ENCODE assay signal across 20 cellular contexts in the genomic region with DNA sequence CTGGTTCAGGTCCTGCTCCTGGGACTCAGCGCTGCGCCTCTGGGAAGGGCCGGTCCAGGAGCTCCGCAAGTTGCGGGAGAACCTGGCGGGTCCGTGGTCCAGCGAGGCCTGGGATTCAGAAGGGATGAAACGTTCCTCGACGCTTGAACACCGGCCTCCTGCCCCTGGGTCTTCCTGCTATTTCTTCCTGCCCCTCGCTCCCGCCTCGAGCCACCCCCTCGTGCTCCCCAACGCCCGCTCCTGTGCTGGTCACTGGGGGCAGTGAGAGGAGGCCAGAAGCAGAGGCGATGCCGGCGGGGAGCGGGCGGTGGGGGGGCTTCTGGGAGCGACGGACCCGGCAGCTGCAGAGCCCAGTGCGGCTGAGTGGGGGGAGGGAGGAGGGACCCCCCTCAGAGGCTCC. TPM values are rescaled to one million over a fixed set of nuclear protein-coding genes. Genes with fewer than 3 reads are reported as not detected.
DNase-seq lines count a peak whose midpoint lies in the region; ATAC-seq and TF ChIP-seq lines count a peak whose summit lies in the region.
"Had no signal": no experiment of that assay in that cellular context is flagged by ENCODE, and none has a peak within 500 bp of the region (broad histone marks: within the 10 kb centered on the region; RNA-seq: fewer than 3 reads in every experiment).

No MANE protein-coding gene starts in this region.

- H3K27ac ChIP-seq in neuronal stem cell (replicated peaks; ENCODE audit: low read length) (no peak overlapping the region), vagina (no peak overlapping the region)

- peak overlapping the region; percentile 77 for H3K18ac ChIP-seq in neuronal stem cell (ENCODE audit: low read length)

- TF ChIP-seq POLR2A in vagina (IDR thresholded peaks at IDR 0.05), result no peak

- no peaks in the 10 kb centered on the region for H3K27me3 ChIP-seq in neuronal stem cell (ENCODE audit: control insufficient read depth in 3 of 3, insufficient read depth in 3 of 3, low read depth in 1 of 3, low read length in 3 of 3)
- H3K27me3 ChIP-seq in vagina, result no peaks in the 10 kb centered on the region

- no peaks in the 10 kb centered on the region for H3K4me1 Mint-ChIP-seq in stimulated activated naive CD8-positive, alpha-beta T cell treated with anti-CD3 and anti-CD28 coated beads, Interleukin-15, amount 100 ng/mL, for 72 hours
- H3K4me1 Mint-ChIP-seq in stimulated activated memory B cell treated with anti-CD40 and anti-IgM and Interleukin-4, amounts not matched to agents 10 μg/mL and 1 μg/mL and 100 μg/mL, for 72 hours, result no peaks in the 10 kb centered on the region
- H3K4me1 Mint-ChIP-seq: CD4-positive, alpha-beta memory T cell had no signal

- peak overlapping the region; percentile 61 for H3K23ac ChIP-seq in neuronal stem cell (ENCODE audit: low read depth, low read length, poor library complexity)

- peak overlapping the region; percentile 80 for H2AK5ac ChIP-seq in neuronal stem cell (ENCODE audit: low read depth, low read length)

- no peak overlapping the region for H2BK120ac ChIP-seq in neuronal stem cell (ENCODE audit: low read depth, low read length)

- peaks cover 0 to 10% of the 10 kb centered on the region in 2 donors for H3K4me1 ChIP-seq in neuronal stem cell (ENCODE audit: control insufficient read depth in 2 of 2, insufficient read depth in 1 of 2, low read depth in 1 of 2, low read length in 2 of 2)
- peaks cover 6% of the 10 kb centered on the region for H3K4me1 ChIP-seq in vagina

- H3K9me3 ChIP-seq in neuronal stem cell (replicated peaks in 1 of 2; ENCODE audit: control insufficient read depth in 2 of 2, insufficient read depth in 1 of 2, low read depth in 1 of 2, low read length in 2 of 2) (peaks cover 0 to 2% of the 10 kb centered on the region in 2 donors), vagina (no peaks in the 10 kb centered on the region)

- H3K36me3 ChIP-seq in neuronal stem cell (replicated peaks in 1 of 2; ENCODE audit: control insufficient read depth in 2 of 2, insufficient read depth in 2 of 2, low read length in 2 of 2) (peaks cover 0 to 8% of the 10 kb centered on the region in 2 donors), vagina (peaks cover 0 to 5% of the 10 kb centered on the region in 2 donors)

- H3K9ac ChIP-seq in neuronal stem cell (ENCODE audit: low read depth, low read length, poor library complexity), result no peak overlapping the region

- H4K91ac ChIP-seq in neuronal stem cell (ENCODE audit: low read depth, low read length, poor library complexity), result no peak overlapping the region

- H3K79me1 ChIP-seq in neuronal stem cell (ENCODE audit: low read depth, low read length), result no peaks in the 10 kb centered on the region

- peak; percentile 44 for ATAC-seq in stimulated activated naive CD8-positive, alpha-beta T cell treated with anti-CD3 and anti-CD28 coated beads, Interleukin-15, amount 100 ng/mL, for 72 hours
- ATAC-seq in stimulated activated naive CD8-positive, alpha-beta T cell treated with anti-CD3 and anti-CD28 coated beads, Interleukin-15, Interleukin-2, amounts not matched to agents 100 U/mL and 50 U/mL, for 24 hours, result no peak
- ATAC-seq in stimulated activated memory B cell treated with anti-CD40 and anti-IgM and Interleukin-4, amounts not matched to agents 10 μg/mL and 1 μg/mL and 100 μg/mL, for 72 hours, result peak; percentile 50
- ATAC-seq: GM23338, HCT116 had no signal

- H3K36me3 Mint-ChIP-seq in stimulated activated memory B cell treated with anti-CD40 and anti-IgM and Interleukin-4, amounts not matched to agents 10 μg/mL and 1 μg/mL and 100 μg/mL, for 72 hours, result peaks cover 6% of the 10 kb centered on the region
- H3K36me3 Mint-ChIP-seq: CD4-positive, alpha-beta memory T cell had no signal

- H4K8ac ChIP-seq in neuronal stem cell (ENCODE audit: low read depth, low read length), result no peak overlapping the region

- intact Hi-C loops in vagina (cut with DNase I), result no loop called here

- H3K27ac Mint-ChIP-seq in stimulated activated naive CD8-positive, alpha-beta T cell treated with anti-CD3 and anti-CD28 coated beads, Interleukin-15, amount 100 ng/mL, for 72 hours, result no peak overlapping the region
- no peak overlapping the region for H3K27ac Mint-ChIP-seq in stimulated activated memory B cell treated with anti-CD40 and anti-IgM and Interleukin-4, amounts not matched to agents 10 μg/mL and 1 μg/mL and 100 μg/mL, for 72 hours
- H3K27ac Mint-ChIP-seq: CD4-positive, alpha-beta memory T cell; GM23338; H9 had no signal

- peak overlapping the region; percentile 25 for H3K14ac ChIP-seq in neuronal stem cell (ENCODE audit: low read length)

- H3K4me2 ChIP-seq in neuronal stem cell (ENCODE audit: insufficient read depth, low read length, poor library complexity, severe bottlenecking), result no peak overlapping the region
- H3K4me2 ChIP-seq: GM23338 had no signal

- H3K4me3 Mint-ChIP-seq in stimulated activated naive CD8-positive, alpha-beta T cell treated with anti-CD3 and anti-CD28 coated beads, Interleukin-15, amount 100 ng/mL, for 72 hours, result no peak overlapping the region
- no peak overlapping the region for H3K4me3 Mint-ChIP-seq in stimulated activated memory B cell treated with anti-CD40 and anti-IgM and Interleukin-4, amounts not matched to agents 10 μg/mL and 1 μg/mL and 100 μg/mL, for 72 hours
- H3K4me3 Mint-ChIP-seq: CD4-positive, alpha-beta memory T cell; GM23338; H9 had no signal

- H3K4me3 ChIP-seq in neuronal stem cell (ENCODE audit: low read length in 2 of 2) (no peak overlapping the region), vagina (no peak overlapping the region)
- H3K4me3 ChIP-seq: GM23338 had no signal

- no peak overlapping the region for H2BK12ac ChIP-seq in neuronal stem cell (ENCODE audit: low read length)

- TF ChIP-seq CTCF in vagina (IDR thresholded peaks at IDR 0.05), result no peak

- no peak overlapping the region for H2BK15ac ChIP-seq in neuronal stem cell (ENCODE audit: low read length)

- H3K4ac ChIP-seq in neuronal stem cell (ENCODE audit: low read length), result no peak overlapping the region

- no peak overlapping the region for H2AFZ ChIP-seq in neuronal stem cell (ENCODE audit: low read length)
- H2AFZ ChIP-seq: GM23338 had no signal

- H3K27me3 Mint-ChIP-seq in stimulated activated naive CD8-positive, alpha-beta T cell treated with anti-CD3 and anti-CD28 coated beads, Interleukin-15, amount 100 ng/mL, for 72 hours, result peaks cover 12% of the 10 kb centered on the region
- peaks cover 24% of the 10 kb centered on the region for H3K27me3 Mint-ChIP-seq in stimulated activated memory B cell treated with anti-CD40 and anti-IgM and Interleukin-4, amounts not matched to agents 10 μg/mL and 1 μg/mL and 100 μg/mL, for 72 hours

- no peak for DNase-seq in stimulated activated naive CD8-positive, alpha-beta T cell treated with anti-CD3 and anti-CD28 coated beads, Interleukin-15, amount 100 ng/mL, for 72 hours
- DNase-seq in stimulated activated naive CD8-positive, alpha-beta T cell treated with anti-CD3 and anti-CD28 coated beads, Interleukin-15, Interleukin-2, amounts not matched to agents 100 U/mL and 50 U/mL, for 24 hours, result no peak
- no peak for DNase-seq in neuronal stem cell (ENCODE audit: low spot score)
- no peak for DNase-seq in vagina (ENCODE audit: extremely low spot score in 2 of 2)
- no peak for DNase-seq in activated T-cell treated with anti-CD3 and anti-CD28 coated beads, Interleukin-2, amount 50 U/mL, for 1 hour
- DNase-seq: C1 segment of cervical spinal cord; Calu3; CD4-positive, alpha-beta memory T cell; COR-L47; DMS53; DMS79 treated with DMSO at 0.1 percent for 48 hours; GF-D8; H9 had no signal

- no CpG with 5 or more reads among the region's 27 CpGs for WGBS in neuronal stem cell (ENCODE audit: extremely low coverage in 2 of 2, insufficient read length in 2 of 2, insufficient replicate concordance in 1 of 2), 2 donors

- no peak overlapping the region for H2BK5ac ChIP-seq in neuronal stem cell (ENCODE audit: low read length)

- H3K9me3 Mint-ChIP-seq in stimulated activated naive CD8-positive, alpha-beta T cell treated with anti-CD3 and anti-CD28 coated beads, Interleukin-15, amount 100 ng/mL, for 72 hours, result no peaks in the 10 kb centered on the region
- no peaks in the 10 kb centered on the region for H3K9me3 Mint-ChIP-seq in stimulated activated memory B cell treated with anti-CD40 and anti-IgM and Interleukin-4, amounts not matched to agents 10 μg/mL and 1 μg/mL and 100 μg/mL, for 72 hours
- H3K9me3 Mint-ChIP-seq: CD4-positive, alpha-beta memory T cell had no signal

RNA-seq across cellular contexts. Expression of a gene that starts 20.8 kb away (rescaled TPM):
- 5.8 TPM for polyA plus RNA-seq in neuronal stem cell (2013, experiment 1 of 2)
- 5.1 TPM for polyA plus RNA-seq in neuronal stem cell (2013, experiment 2 of 2)
- total RNA-seq in vagina, result not detected
- total RNA-seq: A172; Calu3; CD4-positive, alpha-beta memory T cell; Daoy; G401 had no signal
- polyA plus RNA-seq: BJ; CD4-positive, alpha-beta memory T cell had no signal
